1 cellular context compared by ENCODE assay signal in genomic region chr2:213848631-213849030, GRCh38.
TF ChIP-seq lines count a peak whose summit lies in the region.

No MANE protein-coding gene starts in this region.

TF ChIP-seq in Ishikawa, 13 proteins besides CTCF, POLR2A, EP300 and RAD21 (continued from another document):
- TF ChIP-seq USF1 (IDR thresholded peaks at IDR 0.05): no peak
